1 cellular context compared by ENCODE assay signal in the genomic region with DNA sequence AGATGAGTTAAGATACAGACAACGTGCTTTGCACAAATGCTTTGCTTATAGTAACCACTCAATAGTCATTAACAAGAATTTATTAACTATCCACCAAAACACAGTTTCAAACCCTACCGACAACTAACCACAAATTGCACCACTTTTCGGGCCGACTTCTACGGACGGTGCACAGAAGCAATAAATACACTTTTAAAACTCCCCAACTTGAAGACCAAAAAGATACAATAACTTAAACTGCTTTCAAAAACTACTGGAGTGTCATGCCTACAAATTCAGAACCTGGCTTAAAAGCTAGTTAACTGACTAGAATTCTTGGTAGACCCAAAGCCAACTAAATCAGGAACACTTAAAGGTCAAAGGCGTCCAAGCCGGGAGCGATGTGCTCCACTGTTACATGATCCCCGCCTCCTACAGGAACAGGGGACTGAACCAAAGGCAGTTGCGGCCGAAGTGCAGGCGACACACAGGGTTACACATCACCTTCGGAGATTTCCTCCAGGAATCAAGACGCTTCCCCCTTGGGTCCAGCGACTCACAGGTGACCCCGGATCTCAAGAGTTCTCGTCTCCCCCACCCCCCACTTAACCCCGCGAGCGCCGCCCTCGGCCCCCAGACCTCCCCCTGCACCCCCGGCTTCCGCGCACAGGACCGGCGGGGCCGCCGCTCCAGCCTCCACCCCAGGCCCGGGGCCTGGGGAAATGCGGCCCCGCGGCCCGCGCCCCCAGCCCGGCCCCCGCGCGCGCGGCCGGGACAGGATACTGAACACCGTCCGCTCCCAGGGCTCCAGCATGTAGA.
A peak's percentile ranks its signal among the peaks of the same experiment; 100 is the strongest.
TF ChIP-seq lines count a peak whose summit lies in the region.

No MANE protein-coding gene starts in this region.

TF ChIP-seq in HepG2, 621 proteins besides CTCF, POLR2A, EP300 and RAD21 (continued from another document and continues in another):
- TF ChIP-seq ZNF800 (CRISPR knock-in tag; IDR thresholded peaks at IDR 0.05) = peak; percentile 39; the same call in 1 of the 2 replicates
- TF ChIP-seq, protein P1, sequence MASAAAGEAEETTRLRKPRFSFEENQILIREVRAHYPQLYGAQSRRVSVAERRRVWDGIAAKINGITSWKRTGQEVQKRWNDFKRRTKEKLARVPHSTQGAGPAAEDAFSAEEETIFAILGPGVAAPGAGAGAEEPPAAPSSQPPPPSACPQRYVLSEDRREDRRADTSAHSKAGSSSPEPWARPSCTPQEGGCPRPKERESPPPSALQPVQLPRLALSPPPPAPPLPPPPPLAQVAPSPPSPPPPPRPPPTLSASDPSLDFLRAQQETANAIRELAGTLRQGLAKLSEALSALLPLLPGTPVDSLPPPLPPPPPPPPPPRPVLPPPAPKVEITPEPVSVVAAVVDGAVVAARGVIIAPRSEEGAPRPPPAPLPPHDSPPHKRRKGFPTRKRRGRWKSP (CRISPR knock-in tag; IDR thresholded peaks at IDR 0.05) = peak; percentile 86
- no peak for TF ChIP-seq MXI1 (IDR thresholded peaks at IDR 0.05; ENCODE audit: borderline replicate concordance, low read depth, low read length)
- peak; percentile 47 for TF ChIP-seq ZBTB25 (CRISPR knock-in tag; IDR thresholded peaks at IDR 0.05)
- no peak for TF ChIP-seq ZC3H13 (CRISPR knock-in tag; IDR thresholded peaks at IDR 0.05)
- TF ChIP-seq SMAD3 (CRISPR knock-in tag; IDR thresholded peaks at IDR 0.05) = peak; percentile 30
- TF ChIP-seq, protein P2, sequence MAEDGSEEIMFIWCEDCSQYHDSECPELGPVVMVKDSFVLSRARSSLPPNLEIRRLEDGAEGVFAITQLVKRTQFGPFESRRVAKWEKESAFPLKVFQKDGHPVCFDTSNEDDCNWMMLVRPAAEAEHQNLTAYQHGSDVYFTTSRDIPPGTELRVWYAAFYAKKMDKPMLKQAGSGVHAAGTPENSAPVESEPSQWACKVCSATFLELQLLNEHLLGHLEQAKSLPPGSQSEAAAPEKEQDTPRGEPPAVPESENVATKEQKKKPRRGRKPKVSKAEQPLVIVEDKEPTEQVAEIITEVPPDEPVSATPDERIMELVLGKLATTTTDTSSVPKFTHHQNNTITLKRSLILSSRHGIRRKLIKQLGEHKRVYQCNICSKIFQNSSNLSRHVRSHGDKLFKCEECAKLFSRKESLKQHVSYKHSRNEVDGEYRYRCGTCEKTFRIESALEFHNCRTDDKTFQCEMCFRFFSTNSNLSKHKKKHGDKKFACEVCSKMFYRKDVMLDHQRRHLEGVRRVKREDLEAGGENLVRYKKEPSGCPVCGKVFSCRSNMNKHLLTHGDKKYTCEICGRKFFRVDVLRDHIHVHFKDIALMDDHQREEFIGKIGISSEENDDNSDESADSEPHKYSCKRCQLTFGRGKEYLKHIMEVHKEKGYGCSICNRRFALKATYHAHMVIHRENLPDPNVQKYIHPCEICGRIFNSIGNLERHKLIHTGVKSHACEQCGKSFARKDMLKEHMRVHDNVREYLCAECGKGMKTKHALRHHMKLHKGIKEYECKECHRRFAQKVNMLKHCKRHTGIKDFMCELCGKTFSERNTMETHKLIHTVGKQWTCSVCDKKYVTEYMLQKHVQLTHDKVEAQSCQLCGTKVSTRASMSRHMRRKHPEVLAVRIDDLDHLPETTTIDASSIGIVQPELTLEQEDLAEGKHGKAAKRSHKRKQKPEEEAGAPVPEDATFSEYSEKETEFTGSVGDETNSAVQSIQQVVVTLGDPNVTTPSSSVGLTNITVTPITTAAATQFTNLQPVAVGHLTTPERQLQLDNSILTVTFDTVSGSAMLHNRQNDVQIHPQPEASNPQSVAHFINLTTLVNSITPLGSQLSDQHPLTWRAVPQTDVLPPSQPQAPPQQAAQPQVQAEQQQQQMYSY (CRISPR knock-in tag; IDR thresholded peaks at IDR 0.05) = no peak
- TF ChIP-seq ZNF232 (CRISPR knock-in tag; IDR thresholded peaks at IDR 0.05; ENCODE audit: borderline replicate concordance) = no peak
- no peak for TF ChIP-seq EED (CRISPR knock-in tag; IDR thresholded peaks at IDR 0.05)
- 0 out of 2 replicates have a peak, but pooled peaks have one; percentile 30 for TF ChIP-seq CHD4 (IDR thresholded peaks at IDR 0.05; ENCODE audit: borderline replicate concordance, low read length)
- TF ChIP-seq TEAD3 (CRISPR knock-in tag; optimal IDR thresholded peaks at IDR 0.05; ENCODE audit: borderline replicate concordance) = no peak
- TF ChIP-seq YEATS2 (CRISPR knock-in tag; IDR thresholded peaks at IDR 0.05; ENCODE audit: borderline replicate concordance) = peak; percentile 86
- TF ChIP-seq ZMYM3 (CRISPR knock-in tag; IDR thresholded peaks at IDR 0.05) = 0 out of 2 replicates have a peak, but pooled peaks have one; percentile 40
- TF ChIP-seq, protein P3, sequence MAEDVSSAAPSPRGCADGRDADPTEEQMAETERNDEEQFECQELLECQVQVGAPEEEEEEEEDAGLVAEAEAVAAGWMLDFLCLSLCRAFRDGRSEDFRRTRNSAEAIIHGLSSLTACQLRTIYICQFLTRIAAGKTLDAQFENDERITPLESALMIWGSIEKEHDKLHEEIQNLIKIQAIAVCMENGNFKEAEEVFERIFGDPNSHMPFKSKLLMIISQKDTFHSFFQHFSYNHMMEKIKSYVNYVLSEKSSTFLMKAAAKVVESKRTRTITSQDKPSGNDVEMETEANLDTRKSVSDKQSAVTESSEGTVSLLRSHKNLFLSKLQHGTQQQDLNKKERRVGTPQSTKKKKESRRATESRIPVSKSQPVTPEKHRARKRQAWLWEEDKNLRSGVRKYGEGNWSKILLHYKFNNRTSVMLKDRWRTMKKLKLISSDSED (CRISPR knock-in tag; IDR thresholded peaks at IDR 0.05) = 0 out of 2 replicates have a peak, but pooled peaks have one; percentile 10
- peak; percentile 24; the same call in 1 of the 2 replicates for TF ChIP-seq ELF3 (CRISPR knock-in tag; IDR thresholded peaks at IDR 0.05)
- peak; percentile 44; the same call in 1 of the 2 replicates for TF ChIP-seq MIER3 (CRISPR knock-in tag; IDR thresholded peaks at IDR 0.05; ENCODE audit: borderline replicate concordance)
- no peak for TF ChIP-seq PCBP2 (optimal IDR thresholded peaks at IDR 0.05; ENCODE audit: low read depth, low read length, poor library complexity, severe bottlenecking)
- TF ChIP-seq, protein P4, sequence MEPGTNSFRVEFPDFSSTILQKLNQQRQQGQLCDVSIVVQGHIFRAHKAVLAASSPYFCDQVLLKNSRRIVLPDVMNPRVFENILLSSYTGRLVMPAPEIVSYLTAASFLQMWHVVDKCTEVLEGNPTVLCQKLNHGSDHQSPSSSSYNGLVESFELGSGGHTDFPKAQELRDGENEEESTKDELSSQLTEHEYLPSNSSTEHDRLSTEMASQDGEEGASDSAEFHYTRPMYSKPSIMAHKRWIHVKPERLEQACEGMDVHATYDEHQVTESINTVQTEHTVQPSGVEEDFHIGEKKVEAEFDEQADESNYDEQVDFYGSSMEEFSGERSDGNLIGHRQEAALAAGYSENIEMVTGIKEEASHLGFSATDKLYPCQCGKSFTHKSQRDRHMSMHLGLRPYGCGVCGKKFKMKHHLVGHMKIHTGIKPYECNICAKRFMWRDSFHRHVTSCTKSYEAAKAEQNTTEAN (CRISPR knock-in tag; conservative IDR thresholded peaks at IDR 0.05) = peak; percentile 21; the same call in 1 of the 2 replicates
- TF ChIP-seq, protein P5, sequence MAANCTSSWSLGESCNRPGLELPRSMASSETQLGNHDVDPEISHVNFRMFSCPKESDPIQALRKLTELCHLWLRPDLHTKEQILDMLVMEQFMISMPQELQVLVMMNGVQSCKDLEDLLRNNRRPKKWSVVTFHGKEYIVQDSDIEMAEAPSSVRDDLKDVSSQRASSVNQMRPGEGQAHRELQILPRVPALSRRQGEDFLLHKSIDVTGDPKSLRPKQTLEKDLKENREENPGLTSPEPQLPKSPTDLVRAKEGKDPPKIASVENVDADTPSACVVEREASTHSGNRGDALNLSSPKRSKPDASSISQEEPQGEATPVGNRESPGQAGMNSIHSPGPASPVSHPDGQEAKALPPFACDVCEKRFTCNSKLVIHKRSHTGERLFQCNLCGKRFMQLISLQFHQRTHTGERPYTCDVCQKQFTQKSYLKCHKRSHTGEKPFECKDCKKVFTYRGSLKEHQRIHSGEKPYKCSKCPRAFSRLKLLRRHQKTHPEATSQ (CRISPR knock-in tag; IDR thresholded peaks at IDR 0.05; ENCODE audit: borderline replicate concordance) = no peak
- 0 out of 2 replicates have a peak, but pooled peaks have one; percentile 41 for TF ChIP-seq MYNN (CRISPR knock-in tag; IDR thresholded peaks at IDR 0.05; ENCODE audit: low read depth)
- no peak for TF ChIP-seq FOXK2 (IDR thresholded peaks at IDR 0.05)
- TF ChIP-seq, protein P6, sequence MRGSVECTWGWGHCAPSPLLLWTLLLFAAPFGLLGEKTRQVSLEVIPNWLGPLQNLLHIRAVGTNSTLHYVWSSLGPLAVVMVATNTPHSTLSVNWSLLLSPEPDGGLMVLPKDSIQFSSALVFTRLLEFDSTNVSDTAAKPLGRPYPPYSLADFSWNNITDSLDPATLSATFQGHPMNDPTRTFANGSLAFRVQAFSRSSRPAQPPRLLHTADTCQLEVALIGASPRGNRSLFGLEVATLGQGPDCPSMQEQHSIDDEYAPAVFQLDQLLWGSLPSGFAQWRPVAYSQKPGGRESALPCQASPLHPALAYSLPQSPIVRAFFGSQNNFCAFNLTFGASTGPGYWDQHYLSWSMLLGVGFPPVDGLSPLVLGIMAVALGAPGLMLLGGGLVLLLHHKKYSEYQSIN (CRISPR knock-in tag; IDR thresholded peaks at IDR 0.05; ENCODE audit: borderline replicate concordance) = no peak
- peak; percentile 67 for TF ChIP-seq DMAP1 (CRISPR knock-in tag; IDR thresholded peaks at IDR 0.05)
- TF ChIP-seq AHR (CRISPR knock-in tag; IDR thresholded peaks at IDR 0.05) = peak; percentile 15
- TF ChIP-seq, protein P7, sequence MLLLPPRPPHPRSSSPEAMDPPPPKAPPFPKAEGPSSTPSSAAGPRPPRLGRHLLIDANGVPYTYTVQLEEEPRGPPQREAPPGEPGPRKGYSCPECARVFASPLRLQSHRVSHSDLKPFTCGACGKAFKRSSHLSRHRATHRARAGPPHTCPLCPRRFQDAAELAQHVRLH (CRISPR knock-in tag; IDR thresholded peaks at IDR 0.05; ENCODE audit: borderline replicate concordance, low read depth) = peak; percentile 65
- no peak for TF ChIP-seq RBAK (CRISPR knock-in tag; IDR thresholded peaks at IDR 0.05)
- TF ChIP-seq ZNF263 (CRISPR knock-in tag; IDR thresholded peaks at IDR 0.05) = peak; percentile 53; the same call in 1 of the 2 replicates
- peak; percentile 45; the same call in 1 of the 2 replicates for TF ChIP-seq ZSCAN9 (CRISPR knock-in tag; IDR thresholded peaks at IDR 0.05; ENCODE audit: borderline replicate concordance)
- peak; percentile 40; the same call in 1 of the 2 replicates for TF ChIP-seq MTF2 (CRISPR knock-in tag; IDR thresholded peaks at IDR 0.05; ENCODE audit: borderline replicate concordance)
- peak; percentile 81; the same call in 1 of the 2 replicates for TF ChIP-seq ZFYVE20 (CRISPR knock-in tag; IDR thresholded peaks at IDR 0.05; ENCODE audit: borderline replicate concordance, low read depth)
- no peak for TF ChIP-seq ZNF766 (CRISPR knock-in tag; IDR thresholded peaks at IDR 0.05; ENCODE audit: borderline replicate concordance)
- TF ChIP-seq ZNF788 (CRISPR knock-in tag; IDR thresholded peaks at IDR 0.05; ENCODE audit: borderline replicate concordance) = peak; percentile 57; the same call in 1 of the 2 replicates
- TF ChIP-seq, protein P8, sequence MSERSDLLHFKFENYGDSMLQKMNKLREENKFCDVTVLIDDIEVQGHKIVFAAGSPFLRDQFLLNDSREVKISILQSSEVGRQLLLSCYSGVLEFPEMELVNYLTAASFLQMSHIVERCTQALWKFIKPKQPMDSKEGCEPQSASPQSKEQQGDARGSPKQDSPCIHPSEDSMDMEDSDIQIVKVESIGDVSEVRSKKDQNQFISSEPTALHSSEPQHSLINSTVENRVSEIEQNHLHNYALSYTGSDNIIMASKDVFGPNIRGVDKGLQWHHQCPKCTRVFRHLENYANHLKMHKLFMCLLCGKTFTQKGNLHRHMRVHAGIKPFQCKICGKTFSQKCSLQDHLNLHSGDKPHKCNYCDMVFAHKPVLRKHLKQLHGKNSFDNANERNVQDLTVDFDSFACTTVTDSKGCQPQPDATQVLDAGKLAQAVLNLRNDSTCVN (CRISPR knock-in tag; IDR thresholded peaks at IDR 0.05; ENCODE audit: borderline replicate concordance) = no peak
- no peak for TF ChIP-seq ZNF83 (CRISPR knock-in tag; IDR thresholded peaks at IDR 0.05; ENCODE audit: borderline replicate concordance)
- TF ChIP-seq ELF4 (CRISPR knock-in tag; IDR thresholded peaks at IDR 0.05; ENCODE audit: borderline replicate concordance) = 0 out of 2 replicates have a peak, but pooled peaks have one; percentile 52
